18 cellular contexts compared by ENCODE assay signal in the genomic region with DNA sequence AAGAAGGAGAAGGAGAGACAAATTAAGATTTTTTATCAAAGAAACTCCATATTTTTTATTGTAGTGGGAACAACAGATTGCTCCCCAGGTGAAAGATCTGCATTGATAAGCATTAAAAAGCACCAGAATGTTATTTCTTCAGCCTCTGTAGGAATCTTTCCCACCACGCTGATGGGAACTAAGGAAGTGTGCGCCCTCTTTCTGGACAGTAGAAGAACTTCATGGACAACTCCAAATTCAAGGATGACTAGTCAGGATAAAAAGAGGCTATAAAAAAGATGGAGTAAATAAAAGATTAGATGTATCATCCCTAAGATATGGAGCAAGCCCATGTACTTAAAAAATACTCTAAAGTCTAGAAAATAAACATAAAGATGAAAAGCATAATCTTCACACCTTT. TPM values are rescaled to one million over a fixed set of nuclear protein-coding genes. Genes with fewer than 3 reads are reported as not detected.
A peak's percentile ranks its signal among the peaks of the same experiment; 100 is the strongest.
DNase-seq lines count a peak whose midpoint lies in the region; ATAC-seq and TF ChIP-seq lines count a peak whose summit lies in the region.
"Had no signal": no experiment of that assay in that cellular context is flagged by ENCODE, and none has a peak within 500 bp of the region (broad histone marks: within the 10 kb centered on the region; RNA-seq: fewer than 3 reads in every experiment).

No MANE protein-coding gene starts in this region.

- no peaks in the 10 kb centered on the region for H3K36me3 ChIP-seq in adrenal gland (replicated peaks in 1 of 2)
- H3K36me3 ChIP-seq: pancreas, Peyer's patch had no signal

- TF ChIP-seq CTCF in LNCaP clone FGC (IDR thresholded peaks at IDR 0.05; ENCODE audit: control insufficient read depth, extremely low read depth, insufficient read depth): peak; percentile 49
- TF ChIP-seq CTCF in adrenal gland (IDR thresholded peaks at IDR 0.05): peak in 5 of 6 experiments; percentile 24 to 36 (median 31)
- peak; percentile 8 for TF ChIP-seq CTCF in osteocyte (IDR thresholded peaks at IDR 0.05)

- H3K4me1 Mint-ChIP-seq in osteocyte (ENCODE audit: unreplicated experiment): no peaks in the 10 kb centered on the region
- H3K4me1 Mint-ChIP-seq: activated naive CD8-positive, alpha-beta T cell treated with anti-CD3 and anti-CD28 coated beads, Interleukin-2, amount 10 ng/mL, durations not matched to agents 7 days and 5 days had no signal

- no peak overlapping the region for H3K27ac ChIP-seq in adrenal gland
- H3K27ac ChIP-seq: pancreas, Peyer's patch had no signal

- no peaks in the 10 kb centered on the region for H3K27me3 ChIP-seq in adrenal gland
- H3K27me3 ChIP-seq: pancreas, Peyer's patch had no signal

- 25 to 39% (median 32%) methylated on average over 2 of the region's 2 CpGs for WGBS in adrenal gland, 4 donors

- H3K4me3 Mint-ChIP-seq in osteocyte (ENCODE audit: unreplicated experiment): no peak overlapping the region
- H3K4me3 Mint-ChIP-seq: activated naive CD8-positive, alpha-beta T cell treated with anti-CD3 and anti-CD28 coated beads, Interleukin-2, amount 10 ng/mL, durations not matched to agents 7 days and 5 days; T-helper 1 cell treated with Interleukin-12 subunit alpha and Interleukin-12 subunit beta and Interleukin-4 antibody, amounts not matched to agents 30 μg/mL and 1 μg/mL, for 36 hours had no signal

- intact Hi-C loops in adrenal gland (cut with DNase I): loop anchor here (2.0 to 10.0 kb wide), 2 partner anchors 268 to 270 kb away; no protein-coding TSS in a partner anchor

- H3K4me3 ChIP-seq in LNCaP clone FGC (ENCODE audit: low read depth, low read length) (no peak overlapping the region), adrenal gland (no peak overlapping the region)
- H3K4me3 ChIP-seq: pancreas, Peyer's patch had no signal

- peaks cover under 1% of the 10 kb centered on the region for H3K9me3 Mint-ChIP-seq in osteocyte (ENCODE audit: unreplicated experiment)

- ATAC-seq in GM21529 (IDR thresholded peaks at IDR 0.05; ENCODE audit: unreplicated experiment) (no peak), GM19395 (IDR thresholded peaks at IDR 0.05; ENCODE audit: unreplicated experiment) (no peak)

- H3K9me3 ChIP-seq in adrenal gland (replicated peaks in 1 of 3): no peaks in the 10 kb centered on the region
- H3K9me3 ChIP-seq: pancreas, Peyer's patch had no signal

- no peak for TF ChIP-seq POLR2A in adrenal gland (IDR thresholded peaks at IDR 0.05)

- no peak overlapping the region for H3K27ac Mint-ChIP-seq in osteocyte (ENCODE audit: unreplicated experiment)
- H3K27ac Mint-ChIP-seq: activated naive CD8-positive, alpha-beta T cell treated with anti-CD3 and anti-CD28 coated beads, Interleukin-2, amount 10 ng/mL, durations not matched to agents 7 days and 5 days; T-helper 1 cell treated with Interleukin-12 subunit alpha and Interleukin-12 subunit beta and Interleukin-4 antibody, amounts not matched to agents 30 μg/mL and 1 μg/mL, for 36 hours had no signal

- DNase-seq in NCI-H82 (lab: John Stamatoyannopoulos, UW) (peak; percentile 8), NCI-H82 treated with DMSO at 0.1 percent for 48 hours (lab: John Stamatoyannopoulos, UW; ENCODE audit: unreplicated experiment) (no peak), LNCaP clone FGC (ENCODE audit: low read depth) (no peak), adrenal gland (peak in 3 of 7 donors; percentile 8 to 17 (median 12)), osteocyte (ENCODE audit: extremely low spot score, unreplicated experiment) (no peak)
- DNase-seq in activated CD4-positive, alpha-beta T cell treated with anti-CD3 and anti-CD28 coated beads, Interleukin-2, amount 50 U/mL, for 1 hour: no peak
- DNase-seq: activated CD4-positive, alpha-beta T cell treated with anti-CD3 and anti-CD28 coated beads for 4 hours; activated naive CD8-positive, alpha-beta T cell treated with anti-CD3 and anti-CD28 coated beads, Interleukin-2, amount 10 ng/mL, durations not matched to agents 7 days and 5 days; central memory CD4-positive, alpha-beta T cell; NCI-H226; pancreas; Peyer's patch; stimulated activated CD4-positive, alpha-beta T cell treated with anti-CD3 and anti-CD28 coated beads, Interleukin-12 subunit alpha, Interleukin-12 subunit beta, amount 100 ng/mL, for 4 hours had no signal

- peaks cover 5% of the 10 kb centered on the region for H3K27me3 Mint-ChIP-seq in osteocyte (ENCODE audit: unreplicated experiment)
- H3K27me3 Mint-ChIP-seq: activated naive CD8-positive, alpha-beta T cell treated with anti-CD3 and anti-CD28 coated beads, Interleukin-2, amount 10 ng/mL, durations not matched to agents 7 days and 5 days had no signal

- H3K36me3 Mint-ChIP-seq in osteocyte (ENCODE audit: unreplicated experiment): no peaks in the 10 kb centered on the region

- H3K4me1 ChIP-seq in adrenal gland (replicated peaks in 1 of 2): no peaks in the 10 kb centered on the region
- H3K4me1 ChIP-seq: pancreas, Peyer's patch had no signal

RNA-seq across cellular contexts. Expression of gene PAK5, which starts 45.8 kb away (rescaled TPM):
- 1 to 10 TPM; 1.4 to 8.2 (median 4.0) TPM for total RNA-seq in adrenal gland
- 10 to 100 TPM in 1 of 3 donors, 1 to 10 TPM in 2; 1.2 to 17.0 (median 2.4) TPM for polyA plus RNA-seq in adrenal gland
- not detected in 2 replicates for total RNA-seq in osteocyte
- total RNA-seq: activated naive CD8-positive, alpha-beta T cell treated with anti-CD3 and anti-CD28 coated beads, Interleukin-2, amount 10 ng/mL, durations not matched to agents 7 days and 5 days; Peyer's patch; subcutaneous adipose tissue had no signal
- polyA plus RNA-seq: keratinocyte had no signal
